ENCODE assay signal across 9 cellular contexts in genomic region chr14:67571275-67571990, GRCh38. TPM values are rescaled to one million over a fixed set of nuclear protein-coding genes. Genes with fewer than 3 reads are reported as not detected.
DNase-seq lines count a peak whose midpoint lies in the region; ATAC-seq, FAIRE-seq and TF ChIP-seq lines count a peak whose summit lies in the region.
"Had no signal": no experiment of that assay in that cellular context is flagged by ENCODE, and none has a peak within 500 bp of the region (broad histone marks: within the 10 kb centered on the region; RNA-seq: fewer than 3 reads in every experiment).

No MANE protein-coding gene starts in this region.

- peak; percentile 84 for ATAC-seq in central memory CD8-positive, alpha-beta T cell (replicated peaks; ENCODE audit: extremely low read depth, poor library complexity, severe bottlenecking)
- ATAC-seq in HG03280 (IDR thresholded peaks at IDR 0.05; ENCODE audit: unreplicated experiment), result no peak

- peaks cover 12% of the 10 kb centered on the region for H3K27me3 Mint-ChIP-seq in central memory CD8-positive, alpha-beta T cell
- H3K27me3 Mint-ChIP-seq: activated naive CD4-positive, alpha-beta T cell treated with anti-CD3 and anti-CD28 coated beads, Interleukin-2, amount 50 U/mL, for 24 hours had no signal

- DNase-seq in D721Med (ENCODE audit: insufficient read length, low spot score), result peak; percentile 69
- DNase-seq in H4 (ENCODE audit: low spot score), result peak; percentile 45
- peak; percentile 64 for DNase-seq in NCI-H2227 (lab: John Stamatoyannopoulos, UW; ENCODE audit: unreplicated experiment)
- DNase-seq in activated CD4-positive, CD25-positive, alpha-beta regulatory T cell treated with anti-CD3 and anti-CD28 coated beads, Interleukin-2, amount 50 U/mL, for 72 hours, result peak; percentile 69
- peak; percentile 53 to 54 for DNase-seq in central memory CD8-positive, alpha-beta T cell (ENCODE audit: low spot score in 2 of 2)
- DNase-seq in left kidney (ENCODE audit: low read depth, low spot score), result peak; percentile 81
- DNase-seq in stimulated activated CD4-positive, alpha-beta T cell treated with anti-CD3 and anti-CD28 coated beads, Interleukin-4, amount 100 ng/mL, for 4 hours, result peak; percentile 53 to 63

- no peak for FAIRE-seq in D721Med (lab: Jason Lieb, UNC)

- peaks cover 2% of the 10 kb centered on the region for H3K36me3 Mint-ChIP-seq in central memory CD8-positive, alpha-beta T cell (ENCODE audit: insufficient read depth)
- H3K36me3 Mint-ChIP-seq: activated naive CD4-positive, alpha-beta T cell treated with anti-CD3 and anti-CD28 coated beads, Interleukin-2, amount 50 U/mL, for 24 hours had no signal

- H3K4me3 Mint-ChIP-seq in central memory CD8-positive, alpha-beta T cell, result no peak overlapping the region
- H3K4me3 Mint-ChIP-seq: activated naive CD4-positive, alpha-beta T cell treated with anti-CD3 and anti-CD28 coated beads, Interleukin-2, amount 50 U/mL, for 24 hours had no signal

- TF ChIP-seq CTCF in D721Med (IDR thresholded peaks at IDR 0.05; ENCODE audit: insufficient read depth, missing control alignments), result peak; percentile 96

- H3K4me1 Mint-ChIP-seq in central memory CD8-positive, alpha-beta T cell, result peaks cover 7% of the 10 kb centered on the region
- H3K4me1 Mint-ChIP-seq: activated naive CD4-positive, alpha-beta T cell treated with anti-CD3 and anti-CD28 coated beads, Interleukin-2, amount 50 U/mL, for 24 hours had no signal

- H3K9me3 Mint-ChIP-seq in central memory CD8-positive, alpha-beta T cell, result no peaks in the 10 kb centered on the region
- H3K9me3 Mint-ChIP-seq: activated naive CD4-positive, alpha-beta T cell treated with anti-CD3 and anti-CD28 coated beads, Interleukin-2, amount 50 U/mL, for 24 hours had no signal

- peak overlapping the region; percentile 5 for H3K27ac Mint-ChIP-seq in central memory CD8-positive, alpha-beta T cell (ENCODE audit: low read depth)
- H3K27ac Mint-ChIP-seq: activated naive CD4-positive, alpha-beta T cell treated with anti-CD3 and anti-CD28 coated beads, Interleukin-2, amount 50 U/mL, for 24 hours had no signal

RNA-seq across cellular contexts. Expression of gene PIGH, which starts 28.6 kb away (rescaled TPM):
- total RNA-seq in H4 (2014; rRNA removed; shearing (Covaris generic)), result 27.5 and 31.5 TPM in 2 replicates

RNA-seq across cellular contexts. Expression of gene PLEKHH1, which starts 38.3 kb away (rescaled TPM):
- 0.94 and 1.8 TPM in 2 replicates for total RNA-seq in H4 (2014; rRNA removed; shearing (Covaris generic))

RNA-seq across cellular contexts. Expression of gene ARG2, which starts 48.3 kb away (rescaled TPM):
- total RNA-seq in H4 (2014; rRNA removed; shearing (Covaris generic)), result 26.3 and 29.2 TPM in 2 replicates
